ENCODE assay signal across 8 cellular contexts in the genomic region with DNA sequence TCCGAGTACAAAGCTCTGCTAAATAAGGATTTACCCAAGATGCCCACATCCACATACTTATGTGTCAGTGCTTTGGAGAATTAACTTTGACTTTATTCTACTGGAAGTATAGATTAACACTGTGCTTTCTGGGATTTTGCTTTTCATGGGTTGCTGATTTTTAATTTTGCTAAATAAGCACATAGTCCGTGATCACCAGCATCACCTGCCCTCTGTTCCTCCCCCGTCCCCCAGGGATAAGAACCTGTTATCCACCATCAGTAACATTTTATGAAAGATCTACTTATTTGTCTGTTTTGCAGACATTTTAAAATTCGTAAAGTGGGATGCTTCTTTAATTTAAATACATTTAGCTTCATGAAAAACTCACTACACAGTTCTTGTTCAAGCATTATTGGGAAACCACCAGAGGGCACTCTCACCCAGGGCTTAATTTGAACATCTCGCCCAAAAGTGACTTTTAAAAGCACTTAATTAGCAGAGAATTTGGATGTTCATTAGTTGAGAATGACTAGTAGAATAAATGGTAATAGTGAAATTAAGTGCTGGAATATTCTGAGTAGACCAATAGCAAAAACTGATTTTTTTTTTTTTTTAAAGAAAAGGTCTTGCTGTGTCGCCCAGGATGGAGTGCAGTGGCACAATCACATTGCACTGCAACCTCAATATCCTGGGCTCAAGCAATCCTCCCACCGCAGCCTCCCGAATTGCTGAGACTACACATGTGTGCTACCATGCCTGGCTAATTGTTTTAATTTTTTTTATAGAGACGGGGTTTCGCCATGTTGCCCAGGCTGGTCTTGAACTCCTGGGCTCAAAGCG. TPM values are rescaled to one million over a fixed set of nuclear protein-coding genes. Genes with fewer than 3 reads are reported as not detected.
A peak's percentile ranks its signal among the peaks of the same experiment; 100 is the strongest.
DNase-seq lines count a peak whose midpoint lies in the region; ATAC-seq, FAIRE-seq and TF ChIP-seq lines count a peak whose summit lies in the region.

No MANE protein-coding gene starts in this region.

- H3K9me3 ChIP-seq in cardiac muscle cell (ENCODE audit: low read depth) (no peaks in the 10 kb centered on the region), pancreas (no peaks in the 10 kb centered on the region), vagina (no peaks in the 10 kb centered on the region), aorta (ENCODE audit: control insufficient read depth, low read length) (no peaks in the 10 kb centered on the region)

- TF ChIP-seq CTCF in cardiac muscle cell (IDR thresholded peaks at IDR 0.05; ENCODE audit: low read depth, low read length) (peak; percentile 70), epithelial cell of proximal tubule (conservative IDR thresholded peaks at IDR 0.05; ENCODE audit: low read depth, low read length) (peak; percentile 92), pancreas (IDR thresholded peaks at IDR 0.05) (peak; percentile 9 to 75 (median 52)), vagina (IDR thresholded peaks at IDR 0.05) (peak; percentile 67 to 76 (median 69))

- WGBS in pancreas, 2 donors = 68 to 70% methylated on average over 11 of the region's 11 CpGs
- WGBS in aorta, 2 donors = 63 to 70% methylated on average over 11 of the region's 11 CpGs

- peaks cover 8% of the 10 kb centered on the region for H3K36me3 ChIP-seq in cardiac muscle cell
- H3K36me3 ChIP-seq in pancreas = peaks cover 0 to 7% (median 0%) of the 10 kb centered on the region in 3 donors
- no peaks in the 10 kb centered on the region for H3K36me3 ChIP-seq in vagina
- no peaks in the 10 kb centered on the region for H3K36me3 ChIP-seq in aorta (ENCODE audit: control insufficient read depth in 1 of 2, insufficient read depth in 2 of 2, low read length in 1 of 2)

- no peaks in the 10 kb centered on the region for H3K4me1 ChIP-seq in cardiac muscle cell (ENCODE audit: low read depth)
- H3K4me1 ChIP-seq in pancreas = no peaks in the 10 kb centered on the region
- no peaks in the 10 kb centered on the region for H3K4me1 ChIP-seq in vagina
- no peaks in the 10 kb centered on the region for H3K4me1 ChIP-seq in aorta (ENCODE audit: control insufficient read depth in 1 of 2, insufficient read depth in 2 of 2, low read length in 2 of 2)

- TF ChIP-seq POLR2A in vagina (IDR thresholded peaks at IDR 0.05) = no peak

- DNase-seq in cardiac muscle cell (ENCODE audit: low read depth in 1 of 2, low spot score in 1 of 2) = peak; percentile 52 to 69
- no peak for DNase-seq in Right ventricle myocardium superior
- DNase-seq in NCI-H510A (lab: John Stamatoyannopoulos, UW) = peak; percentile 9
- DNase-seq in activated CD8-positive, alpha-beta memory T cell treated with anti-CD3 and anti-CD28 coated beads for 24 hours = peak; percentile 77
- no peak for DNase-seq in epithelial cell of proximal tubule (ENCODE audit: low read depth)
- peak in 3 of 6 donors; percentile 8 to 48 (median 24) for DNase-seq in pancreas
- no peak for DNase-seq in vagina (ENCODE audit: extremely low spot score in 2 of 2)
- DNase-seq in aorta = no peak

- ATAC-seq in Right ventricle myocardium superior (ENCODE audit: poor library complexity) (no peak), pancreas (peak in 3 of 4 donors; percentile 56 to 61 (median 61)), aorta (ENCODE audit: low FRiP score) (no peak)

- intact Hi-C loops in Right ventricle myocardium superior (cut with DNase I) (loop anchor here (2.0 to 10.0 kb wide), 2 partner anchors 482 to 598 kb away; no protein-coding TSS in a partner anchor), pancreas (cut with DNase I) (loop anchor here in 2 of 3 donors (5.0 to 10.0 kb wide), 2 partner anchors 474 to 602 kb away; no protein-coding TSS in a partner anchor), vagina (cut with DNase I) (loop anchor here (2.0 kb wide), 1 partner anchor 598 kb away; no protein-coding TSS in a partner anchor), aorta (cut with DNase I) (loop anchor here (2.0 to 10.0 kb wide), 3 partner anchors 64 to 600 kb away; no protein-coding TSS in a partner anchor)

- FAIRE-seq in pancreas (lab: Jason Lieb, UNC) = peak; percentile 20

- H3K27me3 ChIP-seq in cardiac muscle cell (no peaks in the 10 kb centered on the region), pancreas (no peaks in the 10 kb centered on the region), vagina (no peaks in the 10 kb centered on the region), aorta (ENCODE audit: control insufficient read depth in 1 of 2, insufficient read depth in 2 of 2, low read length in 1 of 2) (no peaks in the 10 kb centered on the region)

- H3K27ac ChIP-seq in cardiac muscle cell (no peak overlapping the region), pancreas (no peak overlapping the region), vagina (no peak overlapping the region), aorta (ENCODE audit: low read depth in 1 of 2, low read length in 2 of 2) (no peak overlapping the region)

- H3K4me3 ChIP-seq in cardiac muscle cell = no peak overlapping the region
- no peak overlapping the region for H3K4me3 ChIP-seq in epithelial cell of proximal tubule (ENCODE audit: low read depth, low read length)
- H3K4me3 ChIP-seq in pancreas = no peak overlapping the region
- no peak overlapping the region for H3K4me3 ChIP-seq in vagina
- no peak overlapping the region for H3K4me3 ChIP-seq in aorta (ENCODE audit: low read length in 2 of 2)

RNA-seq across cellular contexts. Expression of gene MRPL42, which starts 35.7 kb away (rescaled TPM):
- 24.0 and 41.5 TPM in 2 replicates for total RNA-seq in cardiac muscle cell
- 92.5 and 128 TPM in 2 replicates for polyA plus RNA-seq in cardiac muscle cell
- total RNA-seq in Right ventricle myocardium superior = 39.9 TPM
- total RNA-seq in epithelial cell of proximal tubule = 79.7 and 93.2 TPM in 2 replicates
- 10 to 100 TPM; 12.1 to 28.6 (median 22.8) TPM for total RNA-seq in pancreas
- 10 to 100 TPM; 11.8 to 23.8 TPM for polyA plus RNA-seq in pancreas
- 21.4 TPM for total RNA-seq in vagina
- 10 to 100 TPM; 40.7 to 48.5 TPM for total RNA-seq in aorta
- 10 to 100 TPM; 24.5 to 53.3 TPM for polyA plus RNA-seq in aorta

Comparison
In these comparisons a context has a peak if more than half of its experiments do, and no peak if none do; other contexts are left out.
1. DNase-seq: peak in cardiac muscle cell (2 of 2), NCI-H510A (single experiment) and activated CD8-positive, alpha-beta memory T cell treated with anti-CD3 and anti-CD28 coated beads for 24 hours (single experiment); none in Right ventricle myocardium superior (single experiment), epithelial cell of proximal tubule (single experiment), vagina (0 of 2) and aorta (0 of 2).
2. ATAC-seq: peak in pancreas (3 of 4); none in Right ventricle myocardium superior (single experiment) and aorta (single experiment).
3. Peak in every context shown above with its lines, with median percentiles within 50 percentile points of each other: CTCF ChIP-seq.